13 cellular contexts compared by ENCODE assay signal in genomic region chr9:38022203-38022602, GRCh38. TPM values are rescaled to one million over a fixed set of nuclear protein-coding genes. Genes with fewer than 3 reads are reported as not detected.
DNase-seq lines count a peak whose midpoint lies in the region; ATAC-seq and TF ChIP-seq lines count a peak whose summit lies in the region.
"Had no signal": no experiment of that assay in that cellular context is flagged by ENCODE, and none has a peak within 500 bp of the region (broad histone marks: within the 10 kb centered on the region; RNA-seq: fewer than 3 reads in every experiment).

No MANE protein-coding gene starts in this region.

- no peaks in the 10 kb centered on the region for H3K9me3 ChIP-seq in esophagus muscularis mucosa
- H3K9me3 ChIP-seq: SJSA1 had no signal

- TF ChIP-seq POLR2A in esophagus muscularis mucosa (IDR thresholded peaks at IDR 0.05; ENCODE audit: low read depth) = no peak

- no peak for ATAC-seq in GM18868 (IDR thresholded peaks at IDR 0.05; ENCODE audit: unreplicated experiment)

- DNase-seq in NCI-H2171 treated with DMSO at 0.1 percent for 48 hours (lab: John Stamatoyannopoulos, UW) = peak; percentile 9
- DNase-seq in NCI-H2171 (lab: John Stamatoyannopoulos, UW) = no peak
- peak; percentile 19 for DNase-seq in NCI-H774 (lab: John Stamatoyannopoulos, UW)
- no peak for DNase-seq in esophagus muscularis mucosa (ENCODE audit: extremely low spot score)
- no peak for DNase-seq in substantia nigra (lab: John Stamatoyannopoulos, UW)
- no peak for DNase-seq in NCI-H446 (lab: John Stamatoyannopoulos, UW)
- DNase-seq in 8988T = no peak
- DNase-seq: activated CD4-positive, alpha-beta memory T cell treated with anti-CD3 and anti-CD28 coated beads, Interleukin-2, amount 10 ng/mL, durations not matched to agents 7 days and 5 days; cortex of kidney; naive B cell; stimulated activated CD4-positive, alpha-beta T cell treated with anti-CD3 and anti-CD28 coated beads, Interleukin-4, amount 100 ng/mL, for 4 hours had no signal

- TF ChIP-seq EP300 in esophagus muscularis mucosa (IDR thresholded peaks at IDR 0.05) = no peak

- peaks cover 84 to 90% (median 87%) of the 10 kb centered on the region in 4 donors for H3K4me1 ChIP-seq in esophagus muscularis mucosa

- no peak overlapping the region for H3K4me3 ChIP-seq in esophagus muscularis mucosa
- H3K4me3 ChIP-seq: SJSA1 had no signal

- 85% methylated on average over 10 of the region's 11 CpGs for WGBS in esophagus muscularis mucosa

- intact Hi-C loops in esophagus muscularis mucosa (cut with DNase I) = no loop called here

- TF ChIP-seq CTCF in esophagus muscularis mucosa (IDR thresholded peaks at IDR 0.05) = no peak

- H3K36me3 ChIP-seq in esophagus muscularis mucosa = no peaks in the 10 kb centered on the region

- no peaks in the 10 kb centered on the region for H3K27me3 ChIP-seq in esophagus muscularis mucosa
- H3K27me3 ChIP-seq: SJSA1 had no signal

- H3K27ac ChIP-seq in esophagus muscularis mucosa (replicated peaks in 1 of 4) (peak overlapping the region in 3 of 4 donors; percentile 79 to 83 (median 79)), substantia nigra (ENCODE audit: low read depth, low read length, poor library complexity, severe bottlenecking) (peak overlapping the region; percentile 79)
- H3K27ac ChIP-seq: SJSA1 had no signal

RNA-seq across cellular contexts. Expression of gene SHB, which starts 46.8 kb away (rescaled TPM):
- 10 to 100 TPM; 16.6 to 21.2 (median 21.0) TPM for total RNA-seq in esophagus muscularis mucosa

Comparison
In these comparisons a context has a peak if more than half of its experiments do, and no peak if none do; other contexts are left out.
1. DNase-seq: peak in NCI-H2171 treated with DMSO at 0.1 percent for 48 hours (single experiment) and NCI-H774 (single experiment); none in NCI-H2171 (single experiment), esophagus muscularis mucosa (single experiment), substantia nigra (0 of 49), NCI-H446 (0 of 2) and 8988T (single experiment).